14 cellular contexts compared by ENCODE assay signal in the genomic region with DNA sequence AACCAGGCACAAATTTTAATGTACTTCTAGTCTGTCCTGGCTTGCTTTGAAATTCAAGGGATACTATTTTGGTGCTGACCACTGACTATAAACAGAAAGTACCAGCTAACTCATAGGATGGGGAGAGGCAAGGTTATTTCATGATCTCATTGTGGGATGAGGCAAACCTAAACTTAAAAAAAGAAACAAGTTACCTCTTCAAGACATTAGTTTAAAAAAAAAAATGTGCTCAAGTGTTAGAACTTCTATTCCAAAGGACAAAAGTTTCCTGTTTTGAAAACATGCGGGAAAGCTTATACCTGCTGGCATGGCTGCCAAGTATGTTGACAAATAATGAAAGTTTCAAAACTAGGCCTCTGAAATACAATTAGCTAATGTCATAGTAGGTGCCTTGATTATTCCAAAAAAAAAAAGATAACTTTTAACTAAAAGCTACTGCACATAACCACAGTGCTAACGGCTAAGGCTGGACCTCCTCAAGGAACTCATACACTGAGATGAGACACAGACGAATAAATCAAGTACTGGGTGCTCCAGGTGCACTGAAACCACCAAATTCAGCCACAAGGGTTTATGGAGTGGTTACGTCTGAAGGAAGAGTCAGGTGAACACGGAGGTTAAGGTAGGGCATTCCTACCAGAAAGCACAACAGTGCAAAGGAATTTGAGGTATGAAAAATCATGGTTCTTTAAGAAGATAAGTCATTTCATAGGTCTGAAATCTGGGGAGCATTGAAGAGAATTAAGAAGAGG. TPM values are rescaled to one million over a fixed set of nuclear protein-coding genes. Genes with fewer than 3 reads are reported as not detected.
DNase-seq lines count a peak whose midpoint lies in the region; ATAC-seq and TF ChIP-seq lines count a peak whose summit lies in the region.
"Had no signal": no experiment of that assay in that cellular context is flagged by ENCODE, and none has a peak within 500 bp of the region (broad histone marks: within the 10 kb centered on the region; RNA-seq: fewer than 3 reads in every experiment).

No MANE protein-coding gene starts in this region.

- H3K79me2 ChIP-seq in MM.1S (ENCODE audit: low read length) = peaks cover 93% of the 10 kb centered on the region

- no peak overlapping the region for H3K4me3 Mint-ChIP-seq in endodermal cell
- H3K4me3 Mint-ChIP-seq: activated T-helper 1 cell treated with anti-CD3 and anti-CD28 coated beads, Interleukin-12 subunit alpha, Interleukin-12 subunit beta, Interleukin-2, Interleukin-4 antibody, amounts not matched to agents 30 ng/mL and 10 ng/mL and 1 ng/mL, durations not matched to agents 14 hours and 24 hours and 36 hours; effector memory CD8-positive, alpha-beta T cell; neural crest cell had no signal

- no peak overlapping the region for H2AFZ ChIP-seq in MM.1S (ENCODE audit: low read length)

- no peaks in the 10 kb centered on the region for H3K27me3 Mint-ChIP-seq in endodermal cell (ENCODE audit: insufficient read depth)
- H3K27me3 Mint-ChIP-seq: effector memory CD8-positive, alpha-beta T cell; T-cell had no signal

- DNase-seq in GM13976 (ENCODE audit: low spot score) (peak; percentile 36), MM.1S (peak; percentile 44), endodermal cell (no peak), hepatic stellate cell (ENCODE audit: low spot score) (no peak), SK-N-DZ (ENCODE audit: low spot score) (no peak)
- DNase-seq: body of pancreas; effector memory CD8-positive, alpha-beta T cell; OCI-M1; T-cell had no signal

- H3K27me3 ChIP-seq in MM.1S (replicated peaks; ENCODE audit: insufficient read depth, low read length) (no peaks in the 10 kb centered on the region), endodermal cell (ENCODE audit: control insufficient read depth, insufficient read depth, low read length, poor library complexity, severe bottlenecking) (no peaks in the 10 kb centered on the region), skeletal muscle tissue (ENCODE audit: control insufficient read depth in 3 of 3, insufficient read depth in 3 of 3, low read length in 3 of 3) (no peaks in the 10 kb centered on the region)
- H3K27me3 ChIP-seq: body of pancreas had no signal

- H3K9me2 ChIP-seq in MM.1S (replicated peaks; ENCODE audit: insufficient read depth, low read length) = no peaks in the 10 kb centered on the region

- H3K9ac ChIP-seq in MM.1S (ENCODE audit: low read length) = no peak overlapping the region
- no peak overlapping the region for H3K9ac ChIP-seq in endodermal cell (ENCODE audit: extremely low read depth, low read length, poor library complexity, severe bottlenecking)
- H3K9ac ChIP-seq in skeletal muscle tissue (ENCODE audit: low read depth in 1 of 3, low read length in 3 of 3) = no peak overlapping the region

- peaks cover 19% of the 10 kb centered on the region for H3K4me1 ChIP-seq in MM.1S (ENCODE audit: low read length)
- no peaks in the 10 kb centered on the region for H3K4me1 ChIP-seq in endodermal cell (ENCODE audit: control insufficient read depth, insufficient read depth, low read length)
- peaks cover 8 to 19% (median 11%) of the 10 kb centered on the region in 3 donors for H3K4me1 ChIP-seq in skeletal muscle tissue (ENCODE audit: control insufficient read depth in 3 of 3, insufficient read depth in 3 of 3, low read length in 3 of 3)

- H3K27ac ChIP-seq in MM.1S (ENCODE audit: low read length) (peak overlapping the region; percentile 36; the same call in 1 of the 2 replicates), endodermal cell (ENCODE audit: low read depth, low read length) (no peak overlapping the region), skeletal muscle tissue (ENCODE audit: low read depth, low read length) (peak overlapping the region; percentile 43)
- H3K27ac ChIP-seq: body of pancreas had no signal

- in situ Hi-C loops in GM13976 (cut with MboI; ENCODE audit: low sequenced_read_pairs, unreplicated experiment) = no loop called here

- ATAC-seq in HG02938 (IDR thresholded peaks at IDR 0.05; ENCODE audit: unreplicated experiment) = no peak
- ATAC-seq: body of pancreas; effector memory CD8-positive, alpha-beta T cell had no signal

- WGBS in endodermal cell (ENCODE audit: insufficient coverage in 1 of 2, insufficient read length in 1 of 2), 2 experiments = 89 to 91% methylated on average over 4 to 5 of the region's 5 CpGs

- H4K20me1 ChIP-seq in MM.1S (ENCODE audit: insufficient read depth, low read length) = no peaks in the 10 kb centered on the region

- no peaks in the 10 kb centered on the region for H3K9me3 Mint-ChIP-seq in endodermal cell
- H3K9me3 Mint-ChIP-seq: activated T-helper 1 cell treated with anti-CD3 and anti-CD28 coated beads, Interleukin-12 subunit alpha, Interleukin-12 subunit beta, Interleukin-2, Interleukin-4 antibody, amounts not matched to agents 30 ng/mL and 10 ng/mL and 1 ng/mL, durations not matched to agents 14 hours and 24 hours and 36 hours; effector memory CD8-positive, alpha-beta T cell; neural crest cell; T-cell had no signal

- peaks cover 9% of the 10 kb centered on the region for H3K4me1 Mint-ChIP-seq in endodermal cell

- no peaks in the 10 kb centered on the region for H3K9me3 ChIP-seq in MM.1S (replicated peaks; ENCODE audit: insufficient read depth, low read length)
- no peaks in the 10 kb centered on the region for H3K9me3 ChIP-seq in endodermal cell (ENCODE audit: control insufficient read depth, low read length)
- H3K9me3 ChIP-seq in skeletal muscle tissue (ENCODE audit: control insufficient read depth in 3 of 3, low read length in 3 of 3) = no peaks in the 10 kb centered on the region
- H3K9me3 ChIP-seq: body of pancreas, Caco-2 had no signal

- H3K36me3 ChIP-seq in MM.1S (replicated peaks; ENCODE audit: insufficient read depth, low read length) (no peaks in the 10 kb centered on the region), endodermal cell (ENCODE audit: control insufficient read depth, insufficient read depth, low read length) (no peaks in the 10 kb centered on the region), skeletal muscle tissue (ENCODE audit: control insufficient read depth in 3 of 3, insufficient read depth in 3 of 3, low read length in 3 of 3) (no peaks in the 10 kb centered on the region)

- H3F3A ChIP-seq in MM.1S (ENCODE audit: insufficient read depth, low read length) = peaks cover 12% of the 10 kb centered on the region

- H3K36me3 Mint-ChIP-seq in endodermal cell (ENCODE audit: low read depth) = no peaks in the 10 kb centered on the region

- H3K27ac Mint-ChIP-seq in endodermal cell = no peak overlapping the region
- H3K27ac Mint-ChIP-seq: activated T-helper 1 cell treated with anti-CD3 and anti-CD28 coated beads, Interleukin-12 subunit alpha, Interleukin-12 subunit beta, Interleukin-2, Interleukin-4 antibody, amounts not matched to agents 30 ng/mL and 10 ng/mL and 1 ng/mL, durations not matched to agents 14 hours and 24 hours and 36 hours had no signal

- peak overlapping the region; percentile 65 for H3K4me2 ChIP-seq in MM.1S (ENCODE audit: low read depth, low read length)

- no peak for TF ChIP-seq CTCF in GM13976 (IDR thresholded peaks at IDR 0.05; ENCODE audit: borderline replicate concordance, control extremely low read depth, extremely low read depth, insufficient read depth, missing control alignments)
- TF ChIP-seq CTCF in MM.1S (IDR thresholded peaks at IDR 0.05; ENCODE audit: low read length) = peak; percentile 6; the same call in 1 of the 2 replicates
- TF ChIP-seq CTCF in endodermal cell (conservative IDR thresholded peaks at IDR 0.05) = peak; percentile 22

- H3K4me3 ChIP-seq in MM.1S (ENCODE audit: low read length) = peak overlapping the region; percentile 5; the same call in 1 of the 2 replicates
- H3K4me3 ChIP-seq in endodermal cell (ENCODE audit: low read length) = no peak overlapping the region
- no peak overlapping the region for H3K4me3 ChIP-seq in skeletal muscle tissue (ENCODE audit: low read length in 3 of 3)
- H3K4me3 ChIP-seq: body of pancreas had no signal

RNA-seq across cellular contexts. Expression of gene TMEM131, which starts 38.1 kb away (rescaled TPM):
- 10 to 100 TPM; 39.0 to 43.0 TPM for total RNA-seq in endodermal cell
- polyA plus RNA-seq in endodermal cell (2013, experiment 1 of 2) = 30.6 TPM
- 28.4 TPM for polyA plus RNA-seq in endodermal cell (2013, experiment 2 of 2)
- total RNA-seq in skeletal muscle tissue = 32.9 TPM
- 7.8 and 10.3 TPM in 2 replicates for polyA plus RNA-seq in SK-N-DZ (2014; cell fraction: cytosol; rRNA removed)
- polyA plus RNA-seq in SK-N-DZ (2014; cell fraction: nucleus; rRNA removed) = 8.5 and 24.6 TPM in 2 replicates

Comparison
In these comparisons a context has a peak if more than half of its experiments do, and no peak if none do; other contexts are left out.
1. DNase-seq: peak in GM13976 (single experiment) and MM.1S (single experiment); none in endodermal cell (single experiment), hepatic stellate cell (single experiment) and SK-N-DZ (single experiment).